Comparison of ENCODE assay signal across 8 cellular contexts in genomic region chr6:41066867-41067304, GRCh38. TPM values are rescaled to one million over a fixed set of nuclear protein-coding genes. Genes with fewer than 3 reads are reported as not detected.
DNase-seq lines count a peak whose midpoint lies in the region; ATAC-seq and TF ChIP-seq lines count a peak whose summit lies in the region.

No MANE protein-coding gene starts in this region.

- H3K4me1 ChIP-seq in liver (ENCODE audit: control insufficient read depth in 4 of 4, insufficient read depth in 4 of 4, low read length in 3 of 4): peaks cover 3 to 44% (median 39%) of the 10 kb centered on the region in 4 donors

- CTCF ChIA-PET in WTC11 (lab: Charles Lee): interaction anchor here (1.0 kb wide), 1 partner anchor 69 kb away, joined by 4 read pairs; no protein-coding TSS in a partner anchor

- H3K9me3 Mint-ChIP-seq in WTC11: no peaks in the 10 kb centered on the region

- H3K4me1 Mint-ChIP-seq in WTC11: peaks cover 15% of the 10 kb centered on the region

- H3K4me3 Mint-ChIP-seq in WTC11: no peak overlapping the region

- no peaks in the 10 kb centered on the region for H3K27me3 ChIP-seq in liver (ENCODE audit: control insufficient read depth in 4 of 4, insufficient read depth in 4 of 4, low read length in 3 of 4)

- peak; percentile 81 for TF ChIP-seq CTCF in WTC11 (IDR thresholded peaks at IDR 0.05)
- TF ChIP-seq CTCF in liver (IDR thresholded peaks at IDR 0.05; ENCODE audit: low read depth, low read length, missing input control): peak; percentile 89

- TF ChIP-seq RAD21 in liver (IDR thresholded peaks at IDR 0.05): peak; percentile 92 to 95

- no peak for ATAC-seq in activated CD4-positive, CD25-positive, alpha-beta regulatory T cell treated with anti-CD3 and anti-CD28 coated beads, Interleukin-2, amount 50 U/mL, for 24 hours
- ATAC-seq in WTC11 (no peak), HG02884 (IDR thresholded peaks at IDR 0.05; ENCODE audit: unreplicated experiment) (no peak)

- peak overlapping the region in 1 of 2 donors; percentile 71 for H3K27ac ChIP-seq in liver (ENCODE audit: low read depth in 1 of 2, low read length in 2 of 2)

- H3K4me3 ChIP-seq in liver (ENCODE audit: low read depth in 1 of 3, low read length in 3 of 3): no peak overlapping the region

- no peak overlapping the region for H3K9ac ChIP-seq in liver (ENCODE audit: low read depth in 1 of 2, low read length in 2 of 2)

- peaks cover 0 to 10% (median 5%) of the 10 kb centered on the region in 4 donors for H3K36me3 ChIP-seq in liver (ENCODE audit: control insufficient read depth in 4 of 4, insufficient read depth in 3 of 4, low read depth in 1 of 4, low read length in 3 of 4)

- H3K27me3 Mint-ChIP-seq in WTC11 (ENCODE audit: low read depth): no peaks in the 10 kb centered on the region

- peaks cover 44% of the 10 kb centered on the region for H3K36me3 Mint-ChIP-seq in WTC11

- peak in 3 of 4 experiments; percentile 20 to 47 (median 31) for DNase-seq in activated CD4-positive, CD25-positive, alpha-beta regulatory T cell (lab: John Stamatoyannopoulos, UW)
- peak; percentile 83 for DNase-seq in NCI-H2171 treated with DMSO at 0.1 percent for 48 hours (lab: John Stamatoyannopoulos, UW)
- DNase-seq in WTC11 (ENCODE audit: low spot score): peak; percentile 66
- DNase-seq in cerebellar cortex (ENCODE audit: low spot score): peak; percentile 86
- peak in 2 of 3 experiments; percentile 26 to 47 for DNase-seq in stimulated activated CD4-positive, alpha-beta T cell treated with anti-CD3 and anti-CD28 coated beads, TNF-alpha, amount 100 ng/mL, for 4 hours (ENCODE audit: low read depth in 3 of 3)

- 29% methylated on average over 3 of the region's 3 CpGs for WGBS in liver

- POLR2A ChIA-PET in WTC11 (lab: Charles Lee): no interaction called here

- 0 out of 2 replicates have a peak overlapping the region, but pooled peaks have one; percentile 58 for H3K27ac Mint-ChIP-seq in WTC11

- H3K9me3 ChIP-seq in liver (ENCODE audit: control insufficient read depth in 4 of 4, low read length in 3 of 4): no peaks in the 10 kb centered on the region

TF ChIP-seq in WTC11, 78 proteins besides CTCF, POLR2A, EP300 and RAD21:
- TF ChIP-seq EMX1 (CRISPR knock-in tag; IDR thresholded peaks at IDR 0.05) (no peak), ETV6 (CRISPR knock-in tag; IDR thresholded peaks at IDR 0.05) (no peak)

TF ChIP-seq in liver, 16 proteins besides CTCF, POLR2A, EP300 and RAD21:
- TF ChIP-seq JUND (IDR thresholded peaks at IDR 0.05) (no peak), MAX (IDR thresholded peaks at IDR 0.05) (no peak), SP1 (IDR thresholded peaks at IDR 0.05) (peak; percentile 7), FOXA2 (IDR thresholded peaks at IDR 0.05) (no peak), ATF3 (IDR thresholded peaks at IDR 0.05) (peak; percentile 26), GABPA (IDR thresholded peaks at IDR 0.05 in 1 of 2, conservative IDR thresholded peaks at IDR 0.05 in 1 of 2) (no peak), HNF4A (conservative IDR thresholded peaks at IDR 0.05) (peak; percentile 25 to 44), YY1 (IDR thresholded peaks at IDR 0.05) (no peak), REST (IDR thresholded peaks at IDR 0.05) (no peak), FOXA1 (IDR thresholded peaks at IDR 0.05) (no peak), TAF1 (conservative IDR thresholded peaks at IDR 0.05) (no peak), RXRA (IDR thresholded peaks at IDR 0.05) (peak in 1 of 2 donors; percentile 18), ZBTB33 (IDR thresholded peaks at IDR 0.05) (no peak), EGR1 (IDR thresholded peaks at IDR 0.05; ENCODE audit: low read depth in 2 of 2) (no peak)

RNA-seq across cellular contexts. Expression of gene OARD1, which starts 5.3 kb away (rescaled TPM):
- 33.7 to 37.0 TPM (median 36.5 TPM) in 3 replicates for total RNA-seq in WTC11 (2021)
- 10 to 100 TPM; 20.1 to 25.1 TPM for total RNA-seq in liver
- 10 to 100 TPM; 20.9 to 28.6 TPM for polyA plus RNA-seq in liver

RNA-seq across cellular contexts. Expression of gene NFYA, which starts 5.9 kb away (rescaled TPM):
- total RNA-seq in WTC11 (2021) (34.7 to 37.7 TPM (median 35.8 TPM) in 3 replicates), liver (10 to 100 TPM; 15.1 to 28.4 TPM)
- 1 to 10 TPM; 2.2 to 5.1 TPM for polyA plus RNA-seq in liver

RNA-seq across cellular contexts. Expression of gene APOBEC2, which starts 13.9 kb away (rescaled TPM):
- not detected in 3 replicates for total RNA-seq in WTC11 (2021)
- 1 to 10 TPM in 1 of 2 donors, not detected in 1; 1.6 TPM for total RNA-seq in liver
- polyA plus RNA-seq in liver: 1 to 10 TPM in 1 of 2 donors, not detected in 1; 2.3 TPM

RNA-seq across cellular contexts. Expression of gene TSPO2, which starts 24.6 kb away (rescaled TPM):
- total RNA-seq in WTC11 (2021) (not detected in 3 replicates), liver (10 to 100 TPM in 1 of 2 donors, under 1 TPM in 1; 0.25 to 64.9 TPM)
- under 1 TPM; 0.39 to 0.46 TPM for polyA plus RNA-seq in liver

RNA-seq across cellular contexts. Expression of gene UNC5CL, which starts 27.9 kb away (rescaled TPM):
- total RNA-seq in WTC11 (2021) (3.3 to 4.5 TPM (median 3.6 TPM) in 3 replicates), liver (10 to 100 TPM; 16.2 to 41.9 TPM)
- polyA plus RNA-seq in liver: 10 to 100 TPM in 1 of 2 donors, 1 to 10 TPM in 1; 4.7 to 18.2 TPM

Comparison
In these comparisons a context has a peak if more than half of its experiments do, and no peak if none do; other contexts are left out.
1. DNase-seq: peak in every context shown above with its lines; median percentile 86 in cerebellar cortex; 83 in NCI-H2171 treated with DMSO at 0.1 percent for 48 hours; 66 in WTC11; 36 in stimulated activated CD4-positive, alpha-beta T cell treated with anti-CD3 and anti-CD28 coated beads, TNF-alpha, amount 100 ng/mL, for 4 hours; 31 in activated CD4-positive, CD25-positive, alpha-beta regulatory T cell.